1 cellular context compared by ENCODE assay signal in the genomic region with DNA sequence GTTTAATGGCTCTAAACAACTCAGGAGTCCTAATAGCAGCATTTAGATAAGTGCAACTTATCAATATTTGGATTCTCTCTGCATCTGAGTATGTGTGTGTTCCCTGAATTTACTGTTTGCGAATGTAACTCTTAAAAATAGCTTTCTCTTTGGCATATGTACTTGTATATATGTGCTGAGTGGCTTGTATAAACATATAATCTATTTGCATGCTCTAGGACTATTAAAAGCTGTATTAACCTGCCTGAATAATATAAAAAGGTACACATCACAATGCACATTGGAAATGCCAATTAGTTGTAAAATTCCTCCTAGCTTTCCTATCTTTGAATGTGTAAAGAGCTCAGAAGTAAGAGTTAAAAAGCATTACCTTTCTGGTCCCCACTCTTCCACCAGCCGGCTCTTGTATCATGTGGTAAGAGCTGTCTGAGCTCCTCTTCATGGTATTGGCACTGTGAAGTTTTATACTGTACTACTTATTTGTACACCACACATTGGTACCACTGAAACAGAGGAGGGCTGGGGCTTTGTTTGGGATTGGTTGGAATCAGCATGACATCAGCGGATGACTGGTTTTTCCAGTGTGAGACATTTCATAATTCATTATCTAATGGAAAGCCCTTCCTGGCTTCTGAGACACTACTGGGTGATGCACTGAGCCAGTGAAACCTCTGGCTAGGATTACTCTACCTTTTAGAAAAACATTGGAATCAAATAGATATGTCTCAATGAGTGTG.
TF ChIP-seq lines count a peak whose summit lies in the region.

A gene (minus strand): TSS at position 456 of the 737 bp plus-strand sequence. CDS start 2,716 bp downstream, outside the sequence.

TF ChIP-seq in HEK293, 187 proteins besides CTCF, POLR2A, EP300 and RAD21 (continued from another document):
- no peak for TF ChIP-seq HOXA7 (CRISPR knock-in tag; IDR thresholded peaks at IDR 0.05; ENCODE audit: borderline replicate concordance)
- TF ChIP-seq ZNF521 (tag by site-specific recombination; IDR thresholded peaks at IDR 0.05) = no peak
- peak; percentile 54 for TF ChIP-seq OSR2 (tag by site-specific recombination; IDR thresholded peaks at IDR 0.05)
- TF ChIP-seq ZNF677 (tag by site-specific recombination; IDR thresholded peaks at IDR 0.05) = no peak
- no peak for TF ChIP-seq KLF1 (tag by site-specific recombination; IDR thresholded peaks at IDR 0.05)
- no peak for TF ChIP-seq SP3 (tag by site-specific recombination; IDR thresholded peaks at IDR 0.05)
- peak; percentile 89 for TF ChIP-seq ZNF629 (tag by site-specific recombination; IDR thresholded peaks at IDR 0.05)
- no peak for TF ChIP-seq ZNF214 (tag by site-specific recombination; IDR thresholded peaks at IDR 0.05; ENCODE audit: borderline replicate concordance)
- TF ChIP-seq ZNF623 (tag by site-specific recombination; IDR thresholded peaks at IDR 0.05) = no peak
- no peak for TF ChIP-seq ZSCAN16 (tag by site-specific recombination; IDR thresholded peaks at IDR 0.05)
- no peak for TF ChIP-seq MYNN (tag by site-specific recombination; IDR thresholded peaks at IDR 0.05; ENCODE audit: borderline replicate concordance)
- TF ChIP-seq MEIS1 (CRISPR knock-in tag; IDR thresholded peaks at IDR 0.05; ENCODE audit: borderline replicate concordance) = no peak
